Comparison of ENCODE assay signal across 8 cellular contexts in genomic region chr2:37343537-37344434, GRCh38. TPM values are rescaled to one million over a fixed set of nuclear protein-coding genes. Genes with fewer than 3 reads are reported as not detected.
DNase-seq lines count a peak whose midpoint lies in the region; ATAC-seq and TF ChIP-seq lines count a peak whose summit lies in the region.

No MANE protein-coding gene starts in this region.

- peaks cover 58% of the 10 kb centered on the region for H3K27me3 Mint-ChIP-seq in stimulated activated naive CD8-positive, alpha-beta T cell treated with anti-CD3 and anti-CD28 coated beads, Interleukin-15, Interleukin-2, amounts not matched to agents 100 ng/mL and 50 ng/mL, for 24 hours
- peaks cover 4 to 14% of the 10 kb centered on the region in 2 donors for H3K27me3 Mint-ChIP-seq in T-cell
- peaks cover 9% of the 10 kb centered on the region for H3K27me3 Mint-ChIP-seq in nephron progenitor cell (ENCODE audit: low read depth, poor library complexity)

- no peaks in the 10 kb centered on the region for H3K36me3 Mint-ChIP-seq in stimulated activated naive CD8-positive, alpha-beta T cell treated with anti-CD3 and anti-CD28 coated beads, Interleukin-15, Interleukin-2, amounts not matched to agents 100 ng/mL and 50 ng/mL, for 24 hours (ENCODE audit: low read depth)
- H3K36me3 Mint-ChIP-seq in T-cell (no peaks in the 10 kb centered on the region), nephron progenitor cell (ENCODE audit: low read depth) (no peaks in the 10 kb centered on the region)

- DNase-seq in stimulated activated naive CD8-positive, alpha-beta T cell treated with anti-CD3 and anti-CD28 coated beads, Interleukin-15, Interleukin-2, amounts not matched to agents 100 U/mL and 50 U/mL, for 24 hours = no peak
- DNase-seq in T-cell (no peak), fibroblast of peridontal ligament (ENCODE audit: extremely low read depth) (peak; percentile 58), nephron progenitor cell (no peak), HUDEP-2 (lab: John Stamatoyannopoulos, UW; ENCODE audit: unreplicated experiment in 76 of 76) (no peak), HPDE6-E6E7 (ENCODE audit: extremely low spot score) (no peak)

- H3K4me3 Mint-ChIP-seq in stimulated activated naive CD8-positive, alpha-beta T cell treated with anti-CD3 and anti-CD28 coated beads, Interleukin-15, Interleukin-2, amounts not matched to agents 100 ng/mL and 50 ng/mL, for 24 hours = peak overlapping the region; percentile 83
- H3K4me3 Mint-ChIP-seq in T-cell (peak overlapping the region; percentile 76 to 84 (median 83)), nephron progenitor cell (no peak overlapping the region)

- POLR2A ChIA-PET in T-cell (lab: Charles Lee) = no interaction called here

- no peaks in the 10 kb centered on the region for H3K9me3 Mint-ChIP-seq in stimulated activated naive CD8-positive, alpha-beta T cell treated with anti-CD3 and anti-CD28 coated beads, Interleukin-15, Interleukin-2, amounts not matched to agents 100 ng/mL and 50 ng/mL, for 24 hours
- no peaks in the 10 kb centered on the region for H3K9me3 Mint-ChIP-seq in T-cell
- no peaks in the 10 kb centered on the region for H3K9me3 Mint-ChIP-seq in nephron progenitor cell

- CTCF ChIA-PET in T-cell (lab: Charles Lee) = interaction anchor here in 1 of 2 donors (0.6 to 1.3 kb wide), 3 partner anchors 19 to 213 kb away, joined by 3 read pairs; no protein-coding TSS in a partner anchor

- no peak for ATAC-seq in stimulated activated naive CD8-positive, alpha-beta T cell treated with anti-CD3 and anti-CD28 coated beads, Interleukin-15, Interleukin-2, amounts not matched to agents 100 U/mL and 50 U/mL, for 24 hours
- ATAC-seq in T-cell (replicated peaks in 1 of 4) = no peak
- ATAC-seq in GM19035 (IDR thresholded peaks at IDR 0.05; ENCODE audit: unreplicated experiment) = no peak

- H3K27ac Mint-ChIP-seq in stimulated activated naive CD8-positive, alpha-beta T cell treated with anti-CD3 and anti-CD28 coated beads, Interleukin-15, Interleukin-2, amounts not matched to agents 100 ng/mL and 50 ng/mL, for 24 hours = no peak overlapping the region
- H3K27ac Mint-ChIP-seq in T-cell (peak overlapping the region in 1 of 2 donors; percentile 64), nephron progenitor cell (no peak overlapping the region)

- H3K4me1 Mint-ChIP-seq in stimulated activated naive CD8-positive, alpha-beta T cell treated with anti-CD3 and anti-CD28 coated beads, Interleukin-15, Interleukin-2, amounts not matched to agents 100 ng/mL and 50 ng/mL, for 24 hours (ENCODE audit: low read depth) = peaks cover 40% of the 10 kb centered on the region
- H3K4me1 Mint-ChIP-seq in T-cell (peaks cover 9 to 17% (median 14%) of the 10 kb centered on the region in 3 donors), nephron progenitor cell (peaks cover 11% of the 10 kb centered on the region)

- peak; percentile 13 for TF ChIP-seq CTCF in nephron progenitor cell (IDR thresholded peaks at IDR 0.05)

RNA-seq across cellular contexts. Expression of gene QPCT, which starts 0.6 kb away (rescaled TPM):
- total RNA-seq in T-cell = 1 to 10 TPM in 3 of 5 donors, not detected in 2; 1.1 to 3.1 (median 1.5) TPM

RNA-seq across cellular contexts. Expression of gene PRKD3, which starts 19.2 kb away (rescaled TPM):
- 10 to 100 TPM; 30.6 to 45.5 (median 36.9) TPM for total RNA-seq in T-cell
